In the genomic region with DNA sequence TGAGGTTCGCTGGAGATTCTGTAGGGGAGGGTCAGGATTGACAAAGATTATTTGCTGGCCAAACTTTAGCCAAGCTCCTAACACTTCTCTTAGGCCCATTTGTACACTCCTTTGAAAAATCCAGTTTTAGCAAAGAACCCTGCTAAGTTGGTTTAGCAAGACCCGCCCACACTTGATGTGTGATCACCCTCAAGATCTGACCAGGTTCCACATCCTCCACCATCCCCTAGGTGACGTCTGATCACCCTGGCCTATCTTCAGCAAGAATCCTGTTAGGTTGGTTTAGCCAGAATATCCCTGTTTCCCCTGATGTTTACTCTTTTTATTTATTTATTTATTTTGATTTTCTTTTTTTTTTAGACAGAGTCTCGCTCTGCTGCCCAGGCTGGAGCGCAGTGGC, we compare ENCODE assay signal across 15 cellular contexts. TPM values are rescaled to one million over a fixed set of nuclear protein-coding genes. Genes with fewer than 3 reads are reported as not detected.
DNase-seq lines count a peak whose midpoint lies in the region; ATAC-seq and TF ChIP-seq lines count a peak whose summit lies in the region.
"Had no signal": no experiment of that assay in that cellular context is flagged by ENCODE, and none has a peak within 500 bp of the region (broad histone marks: within the 10 kb centered on the region; RNA-seq: fewer than 3 reads in every experiment).

No MANE protein-coding gene starts in this region.

- in situ Hi-C loops in GM23248 (cut with MboI) = no loop called here

- H3K4me3 ChIP-seq in GM23248 (no peak overlapping the region), smooth muscle cell (no peak overlapping the region)
- H3K4me3 ChIP-seq: BLaER1 had no signal

- TF ChIP-seq CTCF in smooth muscle cell (IDR thresholded peaks at IDR 0.05; ENCODE audit: borderline replicate concordance, insufficient read depth, poor library complexity, severe bottlenecking) = no peak

- no peaks in the 10 kb centered on the region for H3K27me3 ChIP-seq in GM23248 (replicated peaks; ENCODE audit: insufficient read depth)
- H3K27me3 ChIP-seq in smooth muscle cell (ENCODE audit: low read depth) = no peaks in the 10 kb centered on the region
- H3K27me3 ChIP-seq: BLaER1 had no signal

- H2AFZ ChIP-seq in GM23248 = no peak overlapping the region
- H2AFZ ChIP-seq in smooth muscle cell (ENCODE audit: low read depth) = no peak overlapping the region

- H3F3A ChIP-seq in GM23248 (ENCODE audit: insufficient read depth) = no peaks in the 10 kb centered on the region
- H3F3A ChIP-seq in smooth muscle cell (ENCODE audit: low read depth) = no peaks in the 10 kb centered on the region

- no peaks in the 10 kb centered on the region for H3K9me2 ChIP-seq in GM23248 (ENCODE audit: insufficient read depth)

- no peaks in the 10 kb centered on the region for H3K9me3 Mint-ChIP-seq in effector memory CD8-positive, alpha-beta T cell
- H3K9me3 Mint-ChIP-seq in natural killer cell treated with Interleukin-12 subunit alpha and Interleukin-12 subunit beta and Interleukin-15 and Interleukin-18, amount 100 ng/mL, for 72 hours = no peaks in the 10 kb centered on the region
- H3K9me3 Mint-ChIP-seq: CD14-positive monocyte, H9 had no signal

- 74 to 77% methylated on average over 5 of the region's 5 CpGs for WGBS in GM23248 (ENCODE audit: low coverage in 1 of 2, low lambda C conversion rate in 2 of 2, missing lambda C conversion rate in 2 of 2), 2 experiments
- WGBS in smooth muscle cell (ENCODE audit: low lambda C conversion rate) = 87% methylated on average over 5 of the region's 5 CpGs

- peak; percentile 7 for DNase-seq in NK-92 treated with Interleukin-12 subunit alpha and Interleukin-12 subunit beta, amount 100 ng/mL, for 24 hours (lab: John Stamatoyannopoulos, UW)
- DNase-seq in NK-92 (lab: John Stamatoyannopoulos, UW; ENCODE audit: unreplicated experiment) (no peak), GM23248 (no peak), smooth muscle cell (lab: John Stamatoyannopoulos, UW; ENCODE audit: unreplicated experiment) (no peak)
- no peak for DNase-seq in effector memory CD8-positive, alpha-beta T cell
- no peak for DNase-seq in natural killer cell treated with Interleukin-12 subunit alpha and Interleukin-12 subunit beta and Interleukin-15 and Interleukin-18, amount 100 ng/mL, for 72 hours (ENCODE audit: low spot score)
- DNase-seq: 8988T; CD4-positive, alpha-beta memory T cell; GDM1; H9 had no signal

- H3K9ac ChIP-seq in GM23248 = no peak overlapping the region
- H3K9ac ChIP-seq in smooth muscle cell (ENCODE audit: low read depth) = no peak overlapping the region
- H3K9ac ChIP-seq: BLaER1 had no signal

- H4K20me1 ChIP-seq in GM23248 (ENCODE audit: insufficient read depth) (no peaks in the 10 kb centered on the region), smooth muscle cell (ENCODE audit: low read depth) (no peaks in the 10 kb centered on the region)
- H4K20me1 ChIP-seq: BLaER1 had no signal

- H3K27ac ChIP-seq in GM23248 (no peak overlapping the region), smooth muscle cell (ENCODE audit: low read depth) (no peak overlapping the region)
- H3K27ac ChIP-seq: BLaER1 had no signal

- peaks cover 3% of the 10 kb centered on the region for H3K36me3 Mint-ChIP-seq in effector memory CD8-positive, alpha-beta T cell (ENCODE audit: insufficient read depth)
- no peaks in the 10 kb centered on the region for H3K36me3 Mint-ChIP-seq in natural killer cell treated with Interleukin-12 subunit alpha and Interleukin-12 subunit beta and Interleukin-15 and Interleukin-18, amount 100 ng/mL, for 72 hours
- H3K36me3 Mint-ChIP-seq: CD14-positive monocyte; CD4-positive, alpha-beta memory T cell; IgD-negative memory B cell had no signal

- H3K9me3 ChIP-seq in GM23248 (ENCODE audit: low read depth) = no peaks in the 10 kb centered on the region
- H3K9me3 ChIP-seq in smooth muscle cell (replicated peaks; ENCODE audit: low read depth) = no peaks in the 10 kb centered on the region
- H3K9me3 ChIP-seq: BLaER1 had no signal

- no peaks in the 10 kb centered on the region for H3K36me3 ChIP-seq in GM23248 (ENCODE audit: low read depth)
- no peaks in the 10 kb centered on the region for H3K36me3 ChIP-seq in smooth muscle cell (ENCODE audit: low read depth)
- H3K36me3 ChIP-seq: BLaER1 had no signal

- peak; percentile 54 for ATAC-seq in effector memory CD8-positive, alpha-beta T cell (replicated peaks)
- peak; percentile 81 to 85 for ATAC-seq in natural killer cell treated with Interleukin-12 subunit alpha and Interleukin-12 subunit beta and Interleukin-15 and Interleukin-18, amount 100 ng/mL, for 72 hours
- no peak for ATAC-seq in GM19395 (IDR thresholded peaks at IDR 0.05; ENCODE audit: unreplicated experiment)
- ATAC-seq: HepG2 had no signal

- peaks cover 0 to 14% of the 10 kb centered on the region in 2 donors for H3K4me1 Mint-ChIP-seq in effector memory CD8-positive, alpha-beta T cell (ENCODE audit: low read depth in 2 of 2)
- peaks cover 20 to 24% of the 10 kb centered on the region in 2 donors for H3K4me1 Mint-ChIP-seq in natural killer cell treated with Interleukin-12 subunit alpha and Interleukin-12 subunit beta and Interleukin-15 and Interleukin-18, amount 100 ng/mL, for 72 hours (ENCODE audit: low read depth in 2 of 2)

- H3K4me3 Mint-ChIP-seq in effector memory CD8-positive, alpha-beta T cell = no peak overlapping the region
- peak overlapping the region; percentile 23 for H3K4me3 Mint-ChIP-seq in natural killer cell treated with Interleukin-12 subunit alpha and Interleukin-12 subunit beta and Interleukin-15 and Interleukin-18, amount 100 ng/mL, for 72 hours
- H3K4me3 Mint-ChIP-seq: CD14-positive monocyte; CD4-positive, alpha-beta memory T cell; H9; IgD-negative memory B cell had no signal

- no peaks in the 10 kb centered on the region for H3K79me2 ChIP-seq in GM23248 (ENCODE audit: insufficient read depth)
- no peaks in the 10 kb centered on the region for H3K79me2 ChIP-seq in smooth muscle cell (ENCODE audit: low read depth)

- peak overlapping the region in 1 of 2 donors; percentile 27 for H3K27ac Mint-ChIP-seq in effector memory CD8-positive, alpha-beta T cell
- peak overlapping the region in 1 of 2 donors; percentile 40 for H3K27ac Mint-ChIP-seq in natural killer cell treated with Interleukin-12 subunit alpha and Interleukin-12 subunit beta and Interleukin-15 and Interleukin-18, amount 100 ng/mL, for 72 hours
- H3K27ac Mint-ChIP-seq: H9, IgD-negative memory B cell had no signal

- H3K27me3 Mint-ChIP-seq in effector memory CD8-positive, alpha-beta T cell = no peaks in the 10 kb centered on the region
- peaks cover 0 to 3% of the 10 kb centered on the region in 2 donors for H3K27me3 Mint-ChIP-seq in natural killer cell treated with Interleukin-12 subunit alpha and Interleukin-12 subunit beta and Interleukin-15 and Interleukin-18, amount 100 ng/mL, for 72 hours
- H3K27me3 Mint-ChIP-seq: CD4-positive, alpha-beta memory T cell had no signal

- H3K4me2 ChIP-seq in GM23248 (ENCODE audit: unreplicated experiment) (no peak overlapping the region), smooth muscle cell (no peak overlapping the region)
- H3K4me2 ChIP-seq: BLaER1 had no signal

- H3K4me1 ChIP-seq in GM23248 (ENCODE audit: insufficient read depth) (peaks cover 11% of the 10 kb centered on the region), smooth muscle cell (ENCODE audit: low read depth) (peaks cover 7% of the 10 kb centered on the region)

RNA-seq across cellular contexts. Expression of gene SLC35G2, which starts 14.8 kb away (rescaled TPM):
- 1 to 10 TPM in 1 of 2 donors, under 1 TPM in 1; 0.76 to 2.1 TPM for total RNA-seq in natural killer cell treated with Interleukin-12 subunit alpha and Interleukin-12 subunit beta and Interleukin-15 and Interleukin-18, amount 100 ng/mL, for 72 hours
- 9.4 and 11.6 TPM in 2 replicates for total RNA-seq in GM23248 (2014; rRNA removed; shearing (Covaris generic))
- polyA plus RNA-seq in GM23248 (2016; fragmentation: Nextera tagmentation; extraction: Ambion mirVana) (10.8 and 12.5 TPM in 2 replicates), smooth muscle cell (5.1 and 5.9 TPM in 2 replicates)
- total RNA-seq in smooth muscle cell = 5.5 and 7.4 TPM in 2 replicates
- polyA plus RNA-seq: CD14-positive monocyte had no signal

RNA-seq across cellular contexts. Expression of gene STAG1, which starts 52.0 kb away (rescaled TPM):
- total RNA-seq in natural killer cell treated with Interleukin-12 subunit alpha and Interleukin-12 subunit beta and Interleukin-15 and Interleukin-18, amount 100 ng/mL, for 72 hours = 10 to 100 TPM; 48.7 to 88.7 TPM
- total RNA-seq in GM23248 (2014; rRNA removed; shearing (Covaris generic)) = 39.7 and 41.7 TPM in 2 replicates
- polyA plus RNA-seq in GM23248 (2016; fragmentation: Nextera tagmentation; extraction: Ambion mirVana) = 21.1 and 22.7 TPM in 2 replicates
- 29.5 and 38.6 TPM in 2 replicates for total RNA-seq in smooth muscle cell
- polyA plus RNA-seq in smooth muscle cell = 10.3 and 14.6 TPM in 2 replicates

RNA-seq across cellular contexts. Expression of gene NCK1, which starts 57.8 kb away (rescaled TPM):
- total RNA-seq in natural killer cell treated with Interleukin-12 subunit alpha and Interleukin-12 subunit beta and Interleukin-15 and Interleukin-18, amount 100 ng/mL, for 72 hours = 10 to 100 TPM; 41.2 to 63.6 TPM
- total RNA-seq in GM23248 (2014; rRNA removed; shearing (Covaris generic)) = 42.4 and 42.6 TPM in 2 replicates
- polyA plus RNA-seq in GM23248 (2016; fragmentation: Nextera tagmentation; extraction: Ambion mirVana) (38.4 and 43.2 TPM in 2 replicates), smooth muscle cell (21.1 and 23.6 TPM in 2 replicates)
- total RNA-seq in smooth muscle cell = 41.8 and 59.2 TPM in 2 replicates
